In genomic region chr15:64706011-64706911, GRCh38 we compare ENCODE assay signal across 19 cellular contexts.
"Had no signal": no experiment of that assay in that cellular context is flagged by ENCODE, and none has a peak within 500 bp of the region (broad histone marks: within the 10 kb centered on the region; RNA-seq: fewer than 3 reads in every experiment).

No MANE protein-coding gene starts in this region.

- H3K9me3 Mint-ChIP-seq: activated CD4-positive, alpha-beta T cell treated with anti-CD3 and anti-CD28 coated beads, Interleukin-2, amount 10 ng/mL, durations not matched to agents 7 days and 5 days; activated naive CD4-positive, alpha-beta T cell treated with anti-CD3 and anti-CD28 coated beads, Interleukin-2, amount 50 U/mL, for 24 hours; naive thymus-derived CD8-positive, alpha-beta T cell; stimulated activated naive CD8-positive, alpha-beta T cell treated with anti-CD3 and anti-CD28 coated beads, Interleukin-15, Interleukin-2, amounts not matched to agents 100 ng/mL and 50 ng/mL, for 24 hours; T-cell had no signal

- H3K36me3 Mint-ChIP-seq: activated naive CD4-positive, alpha-beta T cell treated with anti-CD3 and anti-CD28 coated beads, Interleukin-2, amount 50 U/mL, for 24 hours; T-cell had no signal

- H3K9me3 ChIP-seq: esophagus muscularis mucosa had no signal

- H3K4me3 Mint-ChIP-seq: activated CD4-positive, alpha-beta T cell treated with anti-CD3 and anti-CD28 coated beads, Interleukin-2, amount 10 ng/mL, durations not matched to agents 7 days and 5 days; activated naive CD4-positive, alpha-beta T cell treated with anti-CD3 and anti-CD28 coated beads, Interleukin-2, amount 50 U/mL, for 24 hours; stimulated activated naive CD8-positive, alpha-beta T cell treated with anti-CD3 and anti-CD28 coated beads, Interleukin-15, Interleukin-2, amounts not matched to agents 100 ng/mL and 50 ng/mL, for 24 hours had no signal

- H3K27ac Mint-ChIP-seq: activated CD4-positive, alpha-beta T cell treated with anti-CD3 and anti-CD28 coated beads, Interleukin-2, amount 10 ng/mL, durations not matched to agents 7 days and 5 days; activated naive CD4-positive, alpha-beta T cell treated with anti-CD3 and anti-CD28 coated beads, Interleukin-2, amount 50 U/mL, for 24 hours; stimulated activated naive CD8-positive, alpha-beta T cell treated with anti-CD3 and anti-CD28 coated beads, Interleukin-15, Interleukin-2, amounts not matched to agents 100 ng/mL and 50 ng/mL, for 24 hours; T-cell had no signal

- FAIRE-seq: bronchial epithelial cell, endothelial cell of umbilical vein had no signal

- H3K27me3 ChIP-seq: esophagus muscularis mucosa had no signal

- H3K4me3 ChIP-seq: esophagus muscularis mucosa had no signal

- H3K27me3 Mint-ChIP-seq: activated naive CD4-positive, alpha-beta T cell treated with anti-CD3 and anti-CD28 coated beads, Interleukin-2, amount 50 U/mL, for 24 hours; naive thymus-derived CD8-positive, alpha-beta T cell; stimulated activated naive CD8-positive, alpha-beta T cell treated with anti-CD3 and anti-CD28 coated beads, Interleukin-15, Interleukin-2, amounts not matched to agents 100 ng/mL and 50 ng/mL, for 24 hours; T-cell had no signal

- DNase-seq: activated CD4-positive, alpha-beta T cell treated with anti-CD3 and anti-CD28 coated beads, Interleukin-2, amount 10 ng/mL, durations not matched to agents 7 days and 5 days; activated CD8-positive, alpha-beta memory T cell treated with anti-CD3 and anti-CD28 coated beads, Interleukin-2, amount 50 U/mL, for 4 hours; activated gamma-delta T cell; cerebellar nuclear complex; cortex of kidney; effector CD8-positive, alpha-beta T cell; mesenchymal stem cell; naive thymus-derived CD8-positive, alpha-beta T cell; nucleus accumbens; retina; stimulated activated CD4-positive, alpha-beta T cell treated with anti-CD3 and anti-CD28 coated beads, Interleukin-2, amount 100 ng/mL, for 24 hours; T-cell; T-helper 9 cell; trophoblast cell had no signal

- ATAC-seq: naive thymus-derived CD8-positive, alpha-beta T cell; T-cell had no signal
